ENCODE assay signal across 17 cellular contexts in the genomic region with DNA sequence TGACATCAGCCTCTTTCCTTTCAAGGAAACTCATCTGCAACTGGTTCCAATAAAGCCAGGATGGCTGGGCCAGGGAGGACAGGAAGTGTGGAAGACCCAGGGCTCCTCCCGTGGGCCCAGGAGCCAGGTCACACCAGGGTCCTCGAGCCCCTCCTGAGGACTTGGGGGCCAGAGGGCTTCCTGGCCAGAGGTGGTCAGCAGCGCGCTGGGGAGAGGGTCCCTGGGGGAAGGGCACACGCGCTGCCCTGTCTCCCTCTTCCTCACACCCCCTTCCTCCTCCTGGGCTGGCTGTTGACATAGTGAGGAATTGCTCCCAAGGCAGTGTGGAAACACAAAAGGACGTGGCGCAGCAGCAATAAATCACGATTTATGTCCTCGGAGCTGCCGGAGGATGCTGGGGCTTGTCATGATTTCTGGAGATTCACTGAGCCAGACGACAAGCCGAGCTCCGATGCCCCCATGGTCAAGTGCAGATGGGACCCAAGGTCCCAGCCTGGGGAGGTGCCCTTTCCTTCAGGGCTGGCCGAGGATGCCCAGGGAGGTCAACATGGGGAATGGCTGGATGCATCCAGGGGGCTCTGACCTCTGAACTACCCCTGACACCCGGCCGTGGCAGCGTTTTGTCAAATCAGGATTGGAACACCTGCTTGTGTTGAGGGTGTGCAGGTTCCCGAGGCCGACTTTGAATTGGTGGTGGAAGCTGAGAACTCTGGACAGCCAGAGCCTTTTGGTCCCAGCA.
DNase-seq lines count a peak whose midpoint lies in the region; ATAC-seq and TF ChIP-seq lines count a peak whose summit lies in the region.
"Had no signal": no experiment of that assay in that cellular context is flagged by ENCODE, and none has a peak within 500 bp of the region (broad histone marks: within the 10 kb centered on the region; RNA-seq: fewer than 3 reads in every experiment).

No MANE protein-coding gene starts in this region.

- H3K27me3 Mint-ChIP-seq in chondrocyte (ENCODE audit: low read depth) (peaks cover 62% of the 10 kb centered on the region), nephron progenitor cell (ENCODE audit: low read depth, poor library complexity) (peaks cover 65% of the 10 kb centered on the region)

- DNase-seq in left ventricle myocardium inferior: no peak
- DNase-seq in left cardiac atrium: no peak
- DNase-seq in chondrocyte (ENCODE audit: low spot score): peak; percentile 67
- DNase-seq in nephron progenitor cell: peak; percentile 67
- DNase-seq in suprapubic skin (ENCODE audit: low spot score in 2 of 2): no peak
- DNase-seq: DMS53, H9, NCI-H1105 treated with DMSO at 0.1 percent for 48 hours, NCI-H187 treated with DMSO at 0.1 percent for 48 hours, NCI-H526 treated with DMSO at 0.1 percent for 48 hours, PC-3 had no signal

- H3K27ac ChIP-seq in left ventricle myocardium inferior (replicated peaks) (peak overlapping the region; percentile 27), suprapubic skin (no peak overlapping the region)
- H3K27ac ChIP-seq: A549, HL-60, SK-N-MC had no signal

- H3K4me1 Mint-ChIP-seq in chondrocyte (ENCODE audit: low read depth) (no peaks in the 10 kb centered on the region), nephron progenitor cell (peaks cover 60% of the 10 kb centered on the region)
- H3K4me1 Mint-ChIP-seq: CD14-positive monocyte had no signal

- WGBS in suprapubic skin: 20% methylated on average over 13 of the region's 20 CpGs

- H3K9me3 Mint-ChIP-seq in chondrocyte (ENCODE audit: low read depth) (no peaks in the 10 kb centered on the region), nephron progenitor cell (no peaks in the 10 kb centered on the region)
- H3K9me3 Mint-ChIP-seq: CD14-positive monocyte, H9 had no signal

- TF ChIP-seq CTCF in left ventricle myocardium inferior (IDR thresholded peaks at IDR 0.05; ENCODE audit: borderline replicate concordance): no peak
- TF ChIP-seq CTCF in chondrocyte (IDR thresholded peaks at IDR 0.05): no peak
- TF ChIP-seq CTCF in nephron progenitor cell (IDR thresholded peaks at IDR 0.05): no peak
- no peak for TF ChIP-seq CTCF in suprapubic skin (IDR thresholded peaks at IDR 0.05)

- H3K4me3 Mint-ChIP-seq in chondrocyte (ENCODE audit: unreplicated experiment): no peak overlapping the region
- H3K4me3 Mint-ChIP-seq in nephron progenitor cell: peak overlapping the region; percentile 20
- H3K4me3 Mint-ChIP-seq: CD14-positive monocyte, H9 had no signal

- intact Hi-C loops in left ventricle myocardium inferior (cut with micrococcal nuclease) (no loop called here), left cardiac atrium (cut with DNase I) (no loop called here)

- no peak for ATAC-seq in left cardiac atrium
- ATAC-seq in HG02870 (IDR thresholded peaks at IDR 0.05; ENCODE audit: unreplicated experiment): no peak
- no peak for ATAC-seq in GM18519 (IDR thresholded peaks at IDR 0.05; ENCODE audit: low FRiP score, unreplicated experiment)
- ATAC-seq: A549, PC-3 had no signal

- TF ChIP-seq POLR2A in suprapubic skin (IDR thresholded peaks at IDR 0.05): no peak

- no peaks in the 10 kb centered on the region for H3K9me3 ChIP-seq in left ventricle myocardium inferior (replicated peaks)
- H3K9me3 ChIP-seq in suprapubic skin: no peaks in the 10 kb centered on the region
- H3K9me3 ChIP-seq: A549 had no signal

- peaks cover 66% of the 10 kb centered on the region for H3K27me3 ChIP-seq in left ventricle myocardium inferior (ENCODE audit: low read depth)
- H3K27me3 ChIP-seq in suprapubic skin: peaks cover 67% of the 10 kb centered on the region

- H3K36me3 ChIP-seq in left ventricle myocardium inferior (no peaks in the 10 kb centered on the region), suprapubic skin (no peaks in the 10 kb centered on the region)

- H3K27ac Mint-ChIP-seq in chondrocyte (ENCODE audit: unreplicated experiment): no peak overlapping the region
- H3K27ac Mint-ChIP-seq in nephron progenitor cell: no peak overlapping the region
- H3K27ac Mint-ChIP-seq: CD14-positive monocyte had no signal

- no peaks in the 10 kb centered on the region for H3K36me3 Mint-ChIP-seq in chondrocyte (ENCODE audit: low read depth)
- H3K36me3 Mint-ChIP-seq in nephron progenitor cell (ENCODE audit: low read depth): no peaks in the 10 kb centered on the region
- H3K36me3 Mint-ChIP-seq: CD14-positive monocyte had no signal

- H3K4me3 ChIP-seq in left ventricle myocardium inferior (no peak overlapping the region), suprapubic skin (no peak overlapping the region)
- H3K4me3 ChIP-seq: A549, SK-N-MC had no signal

- TF ChIP-seq EP300 in suprapubic skin (IDR thresholded peaks at IDR 0.05): no peak

- H3K4me1 ChIP-seq in left ventricle myocardium inferior (no peaks in the 10 kb centered on the region), suprapubic skin (peaks cover 9% of the 10 kb centered on the region)
- H3K4me1 ChIP-seq: A549 had no signal

Comparison
In these comparisons a context has a peak if more than half of its experiments do, and no peak if none do; other contexts are left out.
1. DNase-seq: peak in chondrocyte (single experiment) and nephron progenitor cell (single experiment); none in left ventricle myocardium inferior (single experiment), left cardiac atrium (single experiment) and suprapubic skin (0 of 2).